In the genomic region with DNA sequence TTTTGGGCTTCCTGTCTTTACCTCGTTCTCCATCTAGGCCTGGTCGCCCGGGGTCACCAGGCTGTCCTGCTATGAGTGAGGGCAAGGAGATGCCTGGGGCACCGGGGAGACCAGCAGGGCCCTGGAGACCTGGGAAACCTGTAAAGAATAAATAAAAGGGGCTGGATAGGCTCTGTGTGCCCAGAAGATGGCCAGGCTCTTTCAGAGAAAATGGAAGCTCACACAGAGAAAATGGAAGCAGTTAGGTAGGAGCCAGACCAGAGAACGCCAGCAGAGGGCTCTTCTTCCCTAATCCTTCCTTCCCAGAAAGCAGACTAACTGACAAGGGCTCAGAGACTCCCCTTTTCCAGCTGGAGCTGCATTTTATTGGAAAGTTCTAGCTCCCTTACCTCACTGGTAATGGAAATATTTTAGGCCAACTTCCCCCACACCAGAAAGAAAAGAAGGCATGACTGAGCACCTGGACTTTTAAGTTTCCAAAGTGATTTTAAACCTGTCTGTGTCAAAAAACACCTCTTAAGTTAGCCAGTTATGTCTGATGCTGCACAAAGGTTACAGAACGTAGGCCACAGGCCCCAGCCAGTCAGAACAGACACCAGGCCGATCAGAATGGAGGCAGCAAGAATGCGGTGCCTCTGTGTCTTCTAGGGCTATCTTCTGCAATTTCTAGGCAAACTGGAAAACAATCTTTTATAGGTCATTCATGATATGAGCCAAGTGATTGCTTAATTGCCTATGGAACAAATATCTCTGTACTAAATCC, we compare ENCODE assay signal across 8 cellular contexts.
DNase-seq lines count a peak whose midpoint lies in the region; ATAC-seq and TF ChIP-seq lines count a peak whose summit lies in the region.

No MANE protein-coding gene starts in this region.

- DNase-seq in NCI-H1436 (lab: John Stamatoyannopoulos, UW) (peak; percentile 25), mammary epithelial cell (peak; percentile 32)
- no peak for DNase-seq in stimulated activated naive B cell treated with anti-CD40 and anti-IgM and Interleukin-4, amounts not matched to agents 10 μg/mL and 1 μg/mL and 100 μg/mL, for 72 hours

- in situ Hi-C loops in mammary epithelial cell (cut with MboI; ENCODE audit: low sequenced_read_pairs in 2 of 2) = no loop called here

- no peak overlapping the region for H2AFZ ChIP-seq in mammary epithelial cell (ENCODE audit: low read depth, low read length)

- H3K9me3 Mint-ChIP-seq in nephron = no peaks in the 10 kb centered on the region
- H3K9me3 Mint-ChIP-seq in stimulated activated naive B cell treated with anti-CD40 and anti-IgM and Interleukin-4, amounts not matched to agents 10 μg/mL and 1 μg/mL and 100 μg/mL, for 72 hours = peaks cover 1 to 7% of the 10 kb centered on the region in 2 donors

- H3K4me3 Mint-ChIP-seq in nephron = no peak overlapping the region
- no peak overlapping the region for H3K4me3 Mint-ChIP-seq in stimulated activated naive B cell treated with anti-CD40 and anti-IgM and Interleukin-4, amounts not matched to agents 10 μg/mL and 1 μg/mL and 100 μg/mL, for 72 hours

- no peak overlapping the region for H3K27ac ChIP-seq in mammary epithelial cell (ENCODE audit: insufficient read depth, low read depth, low read length)

- H3K36me3 ChIP-seq in mammary epithelial cell (ENCODE audit: insufficient read depth, low read length) = peaks cover 3% of the 10 kb centered on the region

- no peaks in the 10 kb centered on the region for H3K79me2 ChIP-seq in mammary epithelial cell (ENCODE audit: insufficient read depth, low read length)

- no peaks in the 10 kb centered on the region for H3K9me3 ChIP-seq in mammary epithelial cell (replicated peaks; ENCODE audit: insufficient read depth, low read length)

- peak overlapping the region; percentile 41 to 84 (median 73) for H3K27ac Mint-ChIP-seq in nephron
- H3K27ac Mint-ChIP-seq in stimulated activated naive B cell treated with anti-CD40 and anti-IgM and Interleukin-4, amounts not matched to agents 10 μg/mL and 1 μg/mL and 100 μg/mL, for 72 hours = no peak overlapping the region

- no peaks in the 10 kb centered on the region for H3K4me1 ChIP-seq in mammary epithelial cell (ENCODE audit: insufficient read depth, low read length)

- no peak overlapping the region for H3K4me3 ChIP-seq in mammary epithelial cell (replicated peaks in 1 of 3; ENCODE audit: insufficient read depth in 1 of 3, low read depth in 2 of 3, low read length in 3 of 3)

- no TSS peak for BruUV-seq in mammary epithelial cell (replicated peaks; lab: Mats Ljungman, UMichigan)

- intact Hi-C loops in mammary epithelial cell (cut with micrococcal nuclease) = no loop called here

- 82% methylated on average over 8 of the region's 8 CpGs for WGBS in mammary epithelial cell (ENCODE audit: low coverage, missing lambda C conversion rate)

- no peak overlapping the region for H3K4me2 ChIP-seq in mammary epithelial cell (ENCODE audit: insufficient read depth, low read depth, low read length)

- peak; percentile 34; the same call in 2 of the 3 replicates for TF ChIP-seq CTCF in GM12872 (IDR thresholded peaks at IDR 0.05; ENCODE audit: insufficient read depth, low read depth, low read length)
- TF ChIP-seq CTCF in mammary epithelial cell (conservative IDR thresholded peaks at IDR 0.05 in 1 of 2, IDR thresholded peaks at IDR 0.05 in 1 of 2; ENCODE audit: extremely low read depth in 1 of 2, insufficient read depth in 1 of 2, low read depth in 1 of 2, low read length in 2 of 2) = peak; percentile 44 to 56
- peak; percentile 54 to 61 (median 56) for TF ChIP-seq CTCF in nephron (IDR thresholded peaks at IDR 0.05; ENCODE audit: unreplicated experiment in 3 of 3)

- no peak overlapping the region for H3K9ac ChIP-seq in mammary epithelial cell (ENCODE audit: insufficient read depth, low read length)

- no peaks in the 10 kb centered on the region for H3K27me3 Mint-ChIP-seq in nephron (ENCODE audit: low read depth)
- no peaks in the 10 kb centered on the region for H3K27me3 Mint-ChIP-seq in stimulated activated naive B cell treated with anti-CD40 and anti-IgM and Interleukin-4, amounts not matched to agents 10 μg/mL and 1 μg/mL and 100 μg/mL, for 72 hours

- dilution Hi-C loops in mammary epithelial cell (cut with HindIII; ENCODE audit: low sequenced_read_pairs) = no loop called here

- no peaks in the 10 kb centered on the region for H3K27me3 ChIP-seq in mammary epithelial cell (ENCODE audit: insufficient read depth, low read length)

- CTCF ChIA-PET in mammary epithelial cell (lab: Charles Lee; ENCODE audit: low non-redundant PET) = interaction anchor here (0.6 kb wide), 1 partner anchor 206 kb away, joined by 3 read pairs; no protein-coding TSS in a partner anchor

- H3K4me1 Mint-ChIP-seq in nephron = peaks cover 14% of the 10 kb centered on the region
- H3K4me1 Mint-ChIP-seq in stimulated activated naive B cell treated with anti-CD40 and anti-IgM and Interleukin-4, amounts not matched to agents 10 μg/mL and 1 μg/mL and 100 μg/mL, for 72 hours = no peaks in the 10 kb centered on the region

- peaks cover 5% of the 10 kb centered on the region for H3K36me3 Mint-ChIP-seq in nephron (ENCODE audit: low read depth)
- H3K36me3 Mint-ChIP-seq in stimulated activated naive B cell treated with anti-CD40 and anti-IgM and Interleukin-4, amounts not matched to agents 10 μg/mL and 1 μg/mL and 100 μg/mL, for 72 hours = no peaks in the 10 kb centered on the region

- ATAC-seq in HG02798 (IDR thresholded peaks at IDR 0.05; ENCODE audit: poor library complexity, unreplicated experiment) = no peak
- ATAC-seq in GM18519 (IDR thresholded peaks at IDR 0.05; ENCODE audit: low FRiP score, unreplicated experiment) = no peak
- no peak for ATAC-seq in stimulated activated naive B cell treated with anti-CD40 and anti-IgM and Interleukin-4, amounts not matched to agents 10 μg/mL and 1 μg/mL and 100 μg/mL, for 72 hours (replicated peaks)
- no peak for ATAC-seq in HG02623 (IDR thresholded peaks at IDR 0.05; ENCODE audit: unreplicated experiment)

- H4K20me1 ChIP-seq in mammary epithelial cell (ENCODE audit: insufficient read depth, low read length) = no peaks in the 10 kb centered on the region
